ENCODE assay signal across 9 cellular contexts in genomic region chrX:134718329-134719317, GRCh38.
DNase-seq lines count a peak whose midpoint lies in the region; TF ChIP-seq lines count a peak whose summit lies in the region.
"Had no signal": no experiment of that assay in that cellular context is flagged by ENCODE, and none has a peak within 500 bp of the region (broad histone marks: within the 10 kb centered on the region; RNA-seq: fewer than 3 reads in every experiment).

No MANE protein-coding gene starts in this region.

- no peak overlapping the region for H3K4ac ChIP-seq in trophoblast cell (ENCODE audit: low read depth, low read length)

- H3K4me1 Mint-ChIP-seq in HFFc6 (ENCODE audit: low read depth), result peaks cover 24% of the 10 kb centered on the region

- H3K4me2 ChIP-seq in OCI-LY7 (ENCODE audit: low read length) (no peak overlapping the region), trophoblast cell (ENCODE audit: low read length) (peak overlapping the region; percentile 43)

- CTCF ChIA-PET in OCI-LY7 (lab: Charles Lee; ENCODE audit: unreplicated experiment), result no interaction called here

- no peak overlapping the region for H4K91ac ChIP-seq in trophoblast cell (ENCODE audit: low read depth, low read length)

- peak overlapping the region; percentile 52 for H3K4me3 Mint-ChIP-seq in HFFc6

- peak overlapping the region; percentile 85 for H3K27ac Mint-ChIP-seq in HFFc6

- H2AFZ ChIP-seq in OCI-LY7 (ENCODE audit: low read length) (no peak overlapping the region; the same call in 1 of the 2 replicates), trophoblast cell (ENCODE audit: insufficient read depth, low read length, poor library complexity) (no peak overlapping the region)

- H3K36me3 ChIP-seq in OCI-LY7 (ENCODE audit: insufficient read depth, low read length) (no peaks in the 10 kb centered on the region), trophoblast cell (ENCODE audit: control insufficient read depth in 1 of 2, insufficient read depth in 2 of 2, low read length in 2 of 2) (no peaks in the 10 kb centered on the region)

- intact Hi-C loops in OCI-LY7 (cut with micrococcal nuclease; ENCODE audit: unreplicated experiment), result no loop called here

- no peak overlapping the region for H2BK5ac ChIP-seq in trophoblast cell (ENCODE audit: low read depth, low read length, poor library complexity)

- TF ChIP-seq CTCF in HFFc6 (IDR thresholded peaks at IDR 0.05) (peak; percentile 45), OCI-LY7 (conservative IDR thresholded peaks at IDR 0.05; ENCODE audit: low read length) (no peak)

- no peak overlapping the region for H4K12ac ChIP-seq in trophoblast cell (ENCODE audit: low read depth, low read length)

- no peak overlapping the region for H3K23ac ChIP-seq in trophoblast cell (ENCODE audit: low read length)

- H3K27ac ChIP-seq in OCI-LY7 (ENCODE audit: low read depth, low read length, poor library complexity, severe bottlenecking), result no peak overlapping the region
- peak overlapping the region; percentile 44 for H3K27ac ChIP-seq in trophoblast cell (ENCODE audit: low read depth, low read length)
- H3K27ac ChIP-seq: 22Rv1 had no signal

- no peaks in the 10 kb centered on the region for H3K9me2 ChIP-seq in OCI-LY7 (ENCODE audit: insufficient read depth, low read length)

- no peaks in the 10 kb centered on the region for H3K79me2 ChIP-seq in OCI-LY7 (ENCODE audit: insufficient read depth, low read depth, low read length)
- H3K79me2 ChIP-seq in trophoblast cell (ENCODE audit: control insufficient read depth, insufficient read depth, low read length, poor library complexity), result no peaks in the 10 kb centered on the region

- no peaks in the 10 kb centered on the region for H3K27me3 ChIP-seq in trophoblast cell (ENCODE audit: insufficient read depth, low read length)

- no peak overlapping the region for H2BK120ac ChIP-seq in trophoblast cell (ENCODE audit: insufficient read depth, low read length, poor library complexity)

- no peaks in the 10 kb centered on the region; the same call in none of the 2 replicates for H3K27me3 Mint-ChIP-seq in HFFc6 (ENCODE audit: insufficient read depth)

- no peaks in the 10 kb centered on the region for H3K9me3 Mint-ChIP-seq in HFFc6

- H3K4me1 ChIP-seq in OCI-LY7 (ENCODE audit: insufficient read depth, low read length, poor library complexity, severe bottlenecking) (peaks cover 9% of the 10 kb centered on the region), trophoblast cell (ENCODE audit: control insufficient read depth in 1 of 2, insufficient read depth in 2 of 2, low read length in 2 of 2) (peaks cover 15 to 16% of the 10 kb centered on the region in 2 experiments)

- H3K9ac ChIP-seq in trophoblast cell (ENCODE audit: low read length), result no peak overlapping the region

- H3K9me3 ChIP-seq in OCI-LY7 (ENCODE audit: low read length) (no peaks in the 10 kb centered on the region), trophoblast cell (ENCODE audit: insufficient read depth, low read depth, low read length) (no peaks in the 10 kb centered on the region)

- no TSS peak for BruUV-seq in OCI-LY7 (replicated peaks; lab: Mats Ljungman, UMichigan)

- WGBS in trophoblast cell (ENCODE audit: extremely low coverage, insufficient coverage, insufficient read length), result no CpG with 5 or more reads among the region's 7 CpGs

- no peak overlapping the region for H4K8ac ChIP-seq in trophoblast cell (ENCODE audit: low read depth, low read length)

- H3K4me3 ChIP-seq in OCI-LY7 (ENCODE audit: low read depth, low read length, poor library complexity, severe bottlenecking) (no peak overlapping the region), trophoblast cell (ENCODE audit: low read depth, low read length) (no peak overlapping the region)

- no peaks in the 10 kb centered on the region for H3K79me1 ChIP-seq in trophoblast cell (ENCODE audit: low read length)

- POLR2A ChIA-PET in OCI-LY7 (lab: Charles Lee), result no interaction called here

- H4K20me1 ChIP-seq in OCI-LY7 (ENCODE audit: insufficient read depth, low read length), result no peaks in the 10 kb centered on the region

- no peak overlapping the region for H2BK12ac ChIP-seq in trophoblast cell (ENCODE audit: low read length)

- no peak overlapping the region for H3K18ac ChIP-seq in trophoblast cell (ENCODE audit: low read length)

- peak; percentile 29 for DNase-seq in NCI-H2171 treated with DMSO at 0.1 percent for 48 hours (lab: John Stamatoyannopoulos, UW)
- no peak for DNase-seq in NCI-H2171 (lab: John Stamatoyannopoulos, UW)
- DNase-seq in HFFc6, result peak; percentile 98
- DNase-seq in OCI-LY7 (ENCODE audit: low spot score), result peak; percentile 7
- DNase-seq in dedifferentiated amniotic fluid mesenchymal stem cell (ENCODE audit: extremely low spot score), result peak; percentile 79
- DNase-seq in trophoblast cell, result peak; percentile 89 to 93
- DNase-seq in midbrain (lab: John Stamatoyannopoulos, UW), result no peak
- DNase-seq in DMS79 treated with DMSO at 0.1 percent for 48 hours (lab: John Stamatoyannopoulos, UW), result no peak

- H2AK5ac ChIP-seq in trophoblast cell (ENCODE audit: low read length), result no peak overlapping the region

- no peak overlapping the region for H3K14ac ChIP-seq in trophoblast cell (ENCODE audit: low read length)

- peaks cover 5% of the 10 kb centered on the region; the same call in 1 of the 2 replicates for H3K36me3 Mint-ChIP-seq in HFFc6 (ENCODE audit: low read depth)

Comparison
In these comparisons a context has a peak if more than half of its experiments do, and no peak if none do; other contexts are left out.
1. DNase-seq: peak in NCI-H2171 treated with DMSO at 0.1 percent for 48 hours (single experiment), HFFc6 (single experiment), OCI-LY7 (single experiment), dedifferentiated amniotic fluid mesenchymal stem cell (single experiment) and trophoblast cell (2 of 2); none in NCI-H2171 (single experiment), midbrain (single experiment) and DMS79 treated with DMSO at 0.1 percent for 48 hours (single experiment).